9 cellular contexts compared by ENCODE assay signal in genomic region chr12:22333186-22333745, GRCh38. TPM values are rescaled to one million over a fixed set of nuclear protein-coding genes. Genes with fewer than 3 reads are reported as not detected.
DNase-seq lines count a peak whose midpoint lies in the region; ATAC-seq and TF ChIP-seq lines count a peak whose summit lies in the region.
"Had no signal": no experiment of that assay in that cellular context is flagged by ENCODE, and none has a peak within 500 bp of the region (broad histone marks: within the 10 kb centered on the region; RNA-seq: fewer than 3 reads in every experiment).

No MANE protein-coding gene starts in this region.

- no peak for TF ChIP-seq CTCF in activated CD8-positive, alpha-beta T cell treated with anti-CD3 and anti-CD28 coated beads for 36 hours (IDR thresholded peaks at IDR 0.05)
- TF ChIP-seq CTCF in glutamatergic neuron (IDR thresholded peaks at IDR 0.05; ENCODE audit: partially characterized antibody, unreplicated experiment): no peak

- CTCF ChIA-PET in activated CD8-positive, alpha-beta T cell treated with anti-CD3 and anti-CD28 coated beads for 36 hours (lab: Charles Lee): interaction anchor here (1.9 kb wide), 1 partner anchor 14 kb away, joined by 4 read pairs; no protein-coding TSS in a partner anchor
- CTCF ChIA-PET in HEK293T (lab: Yijun Ruan, JAX): no interaction called here

- no peak overlapping the region for H3K4me3 ChIP-seq in skeletal muscle cell (ENCODE audit: low read depth, low read length)

- no peaks in the 10 kb centered on the region for H3K36me3 Mint-ChIP-seq in activated CD8-positive, alpha-beta T cell treated with anti-CD3 and anti-CD28 coated beads for 36 hours (ENCODE audit: low read depth)
- H3K36me3 Mint-ChIP-seq in glutamatergic neuron (ENCODE audit: unreplicated experiment): no peaks in the 10 kb centered on the region

- peak overlapping the region; percentile 84 for H3K4me3 Mint-ChIP-seq in activated CD8-positive, alpha-beta T cell treated with anti-CD3 and anti-CD28 coated beads for 36 hours
- H3K4me3 Mint-ChIP-seq in glutamatergic neuron (ENCODE audit: unreplicated experiment): peak overlapping the region; percentile 96

- no peak for ATAC-seq in activated CD8-positive, alpha-beta T cell treated with anti-CD3 and anti-CD28 coated beads for 36 hours
- ATAC-seq in HG02938 (IDR thresholded peaks at IDR 0.05; ENCODE audit: unreplicated experiment) (no peak), GM18873 (IDR thresholded peaks at IDR 0.05; ENCODE audit: low FRiP score, unreplicated experiment) (no peak)

- no peaks in the 10 kb centered on the region for H3K9me3 Mint-ChIP-seq in activated CD8-positive, alpha-beta T cell treated with anti-CD3 and anti-CD28 coated beads for 36 hours
- H3K9me3 Mint-ChIP-seq in glutamatergic neuron (ENCODE audit: unreplicated experiment): peaks cover 11% of the 10 kb centered on the region

- intact Hi-C loops in activated CD8-positive, alpha-beta T cell treated with anti-CD3 and anti-CD28 coated beads for 36 hours (cut with micrococcal nuclease): loop anchor here (10.0 kb wide), 1 partner anchor 628 kb away; no protein-coding TSS in a partner anchor

- peaks cover 41% of the 10 kb centered on the region for H3K27me3 Mint-ChIP-seq in activated CD8-positive, alpha-beta T cell treated with anti-CD3 and anti-CD28 coated beads for 36 hours
- H3K27me3 Mint-ChIP-seq in glutamatergic neuron (ENCODE audit: unreplicated experiment): peaks cover 24% of the 10 kb centered on the region

- H3K4me1 Mint-ChIP-seq in activated CD8-positive, alpha-beta T cell treated with anti-CD3 and anti-CD28 coated beads for 36 hours (ENCODE audit: low read depth): peaks cover 16% of the 10 kb centered on the region
- H3K4me1 Mint-ChIP-seq in glutamatergic neuron (ENCODE audit: low read depth, unreplicated experiment): peaks cover 6% of the 10 kb centered on the region

- H3K27ac Mint-ChIP-seq in activated CD8-positive, alpha-beta T cell treated with anti-CD3 and anti-CD28 coated beads for 36 hours: no peak overlapping the region
- peak overlapping the region; percentile 52 for H3K27ac Mint-ChIP-seq in glutamatergic neuron (ENCODE audit: unreplicated experiment)

- DNase-seq in GM03348 (ENCODE audit: low spot score) (peak; percentile 42), glutamatergic neuron (no peak), skeletal muscle cell (ENCODE audit: low read depth) (peak; percentile 27), NCI-H526 treated with DMSO at 0.1 percent for 48 hours (lab: John Stamatoyannopoulos, UW) (no peak), HEK293T (ENCODE audit: extremely low spot score) (no peak)
- DNase-seq in activated CD8-positive, alpha-beta T cell treated with anti-CD3 and anti-CD28 coated beads for 36 hours: no peak
- DNase-seq: KG1 had no signal

- POLR2A ChIA-PET in activated CD8-positive, alpha-beta T cell treated with anti-CD3 and anti-CD28 coated beads for 36 hours (lab: Charles Lee): no interaction called here
- POLR2A ChIA-PET in HEK293T (lab: Yijun Ruan, JAX): no interaction called here

TF ChIP-seq in HEK293T, 16 proteins besides CTCF, POLR2A, EP300 and RAD21:
- TF ChIP-seq L3MBTL2 (conservative IDR thresholded peaks at IDR 0.05) (no peak), HDGF (IDR thresholded peaks at IDR 0.05; ENCODE audit: borderline replicate concordance) (no peak)
TF ChIP-seq in HEK293T: peak in this region for 0.

RNA-seq across cellular contexts. Expression of gene ST8SIA1, which starts 1.2 kb away (rescaled TPM):
- total RNA-seq in activated CD8-positive, alpha-beta T cell treated with anti-CD3 and anti-CD28 coated beads for 36 hours: 1 to 10 TPM; 1.5 to 2.5 TPM
- total RNA-seq in glutamatergic neuron (ENCODE audit: unreplicated experiment): 22.0 TPM

Comparison
In these comparisons a context has a peak if more than half of its experiments do, and no peak if none do; other contexts are left out.
1. DNase-seq: peak in GM03348 (single experiment) and skeletal muscle cell (single experiment); none in activated CD8-positive, alpha-beta T cell treated with anti-CD3 and anti-CD28 coated beads for 36 hours (single experiment), glutamatergic neuron (single experiment), NCI-H526 treated with DMSO at 0.1 percent for 48 hours (single experiment) and HEK293T (single experiment).